In the genomic region with DNA sequence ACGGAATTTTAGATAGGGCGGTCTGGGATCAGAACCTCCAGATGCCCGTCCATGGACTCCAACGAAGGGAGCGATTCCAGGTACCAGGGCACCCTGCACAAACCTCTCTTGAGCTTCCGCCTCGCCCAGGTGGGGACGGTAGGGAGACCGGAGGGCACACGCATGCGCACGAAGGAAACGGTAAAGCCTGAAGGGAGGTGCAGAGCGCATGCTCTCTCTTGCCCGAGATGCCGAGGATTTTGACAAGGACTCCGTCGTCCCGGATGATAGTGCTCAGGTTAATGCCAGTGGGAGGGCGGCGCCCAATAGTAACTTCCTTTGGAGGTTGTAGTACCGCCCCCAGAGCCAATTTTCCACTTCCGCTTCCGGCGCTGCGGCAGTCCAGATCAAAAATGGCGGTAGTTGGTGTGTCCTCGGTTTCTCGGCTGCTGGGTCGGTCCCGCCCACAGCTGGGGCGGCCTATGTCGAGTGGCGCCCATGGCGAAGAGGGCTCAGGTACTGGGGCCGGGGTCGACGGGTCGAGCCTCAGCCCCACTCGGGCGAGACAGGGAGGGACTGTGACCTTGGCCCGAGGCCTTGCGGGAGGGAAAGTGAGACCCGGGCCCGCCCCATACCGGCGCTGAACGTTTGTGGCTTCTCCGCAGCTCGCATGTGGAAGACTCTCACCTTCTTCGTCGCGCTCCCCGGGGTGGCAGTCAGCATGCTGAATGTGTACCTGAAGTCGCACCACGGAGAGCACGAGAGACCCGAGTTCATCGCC, we compare ENCODE assay signal across 1 cellular context.
A peak's percentile ranks its signal among the peaks of the same experiment; 100 is the strongest.
TF ChIP-seq lines count a peak whose summit lies in the region.

COX6A1 (plus strand) TSS at position 379 of the 760 bp plus-strand sequence; CDS start at position 393, 14 bp downstream.

TF ChIP-seq in GM12878, 131 proteins besides CTCF, POLR2A, EP300 and RAD21 (continued from another document):
- TF ChIP-seq, protein P1, sequence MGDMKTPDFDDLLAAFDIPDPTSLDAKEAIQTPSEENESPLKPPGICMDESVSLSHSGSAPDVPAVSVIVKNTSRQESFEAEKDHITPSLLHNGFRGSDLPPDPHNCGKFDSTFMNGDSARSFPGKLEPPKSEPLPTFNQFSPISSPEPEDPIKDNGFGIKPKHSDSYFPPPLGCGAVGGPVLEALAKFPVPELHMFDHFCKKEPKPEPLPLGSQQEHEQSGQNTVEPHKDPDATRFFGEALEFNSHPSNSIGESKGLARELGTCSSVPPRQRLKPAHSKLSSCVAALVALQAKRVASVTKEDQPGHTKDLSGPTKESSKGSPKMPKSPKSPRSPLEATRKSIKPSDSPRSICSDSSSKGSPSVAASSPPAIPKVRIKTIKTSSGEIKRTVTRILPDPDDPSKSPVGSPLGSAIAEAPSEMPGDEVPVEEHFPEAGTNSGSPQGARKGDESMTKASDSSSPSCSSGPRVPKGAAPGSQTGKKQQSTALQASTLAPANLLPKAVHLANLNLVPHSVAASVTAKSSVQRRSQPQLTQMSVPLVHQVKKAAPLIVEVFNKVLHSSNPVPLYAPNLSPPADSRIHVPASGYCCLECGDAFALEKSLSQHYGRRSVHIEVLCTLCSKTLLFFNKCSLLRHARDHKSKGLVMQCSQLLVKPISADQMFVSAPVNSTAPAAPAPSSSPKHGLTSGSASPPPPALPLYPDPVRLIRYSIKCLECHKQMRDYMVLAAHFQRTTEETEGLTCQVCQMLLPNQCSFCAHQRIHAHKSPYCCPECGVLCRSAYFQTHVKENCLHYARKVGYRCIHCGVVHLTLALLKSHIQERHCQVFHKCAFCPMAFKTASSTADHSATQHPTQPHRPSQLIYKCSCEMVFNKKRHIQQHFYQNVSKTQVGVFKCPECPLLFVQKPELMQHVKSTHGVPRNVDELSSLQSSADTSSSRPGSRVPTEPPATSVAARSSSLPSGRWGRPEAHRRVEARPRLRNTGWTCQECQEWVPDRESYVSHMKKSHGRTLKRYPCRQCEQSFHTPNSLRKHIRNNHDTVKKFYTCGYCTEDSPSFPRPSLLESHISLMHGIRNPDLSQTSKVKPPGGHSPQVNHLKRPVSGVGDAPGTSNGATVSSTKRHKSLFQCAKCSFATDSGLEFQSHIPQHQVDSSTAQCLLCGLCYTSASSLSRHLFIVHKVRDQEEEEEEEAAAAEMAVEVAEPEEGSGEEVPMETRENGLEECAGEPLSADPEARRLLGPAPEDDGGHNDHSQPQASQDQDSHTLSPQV (IDR thresholded peaks at IDR 0.05): no peak
- TF ChIP-seq, protein P2, sequence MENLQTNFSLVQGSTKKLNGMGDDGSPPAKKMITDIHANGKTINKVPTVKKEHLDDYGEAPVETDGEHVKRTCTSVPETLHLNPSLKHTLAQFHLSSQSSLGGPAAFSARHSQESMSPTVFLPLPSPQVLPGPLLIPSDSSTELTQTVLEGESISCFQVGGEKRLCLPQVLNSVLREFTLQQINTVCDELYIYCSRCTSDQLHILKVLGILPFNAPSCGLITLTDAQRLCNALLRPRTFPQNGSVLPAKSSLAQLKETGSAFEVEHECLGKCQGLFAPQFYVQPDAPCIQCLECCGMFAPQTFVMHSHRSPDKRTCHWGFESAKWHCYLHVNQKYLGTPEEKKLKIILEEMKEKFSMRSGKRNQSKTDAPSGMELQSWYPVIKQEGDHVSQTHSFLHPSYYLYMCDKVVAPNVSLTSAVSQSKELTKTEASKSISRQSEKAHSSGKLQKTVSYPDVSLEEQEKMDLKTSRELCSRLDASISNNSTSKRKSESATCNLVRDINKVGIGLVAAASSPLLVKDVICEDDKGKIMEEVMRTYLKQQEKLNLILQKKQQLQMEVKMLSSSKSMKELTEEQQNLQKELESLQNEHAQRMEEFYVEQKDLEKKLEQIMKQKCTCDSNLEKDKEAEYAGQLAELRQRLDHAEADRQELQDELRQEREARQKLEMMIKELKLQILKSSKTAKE (IDR thresholded peaks at IDR 0.05; ENCODE audit: low read depth, poor library complexity, severe bottlenecking): no peak
- TF ChIP-seq, protein P3, sequence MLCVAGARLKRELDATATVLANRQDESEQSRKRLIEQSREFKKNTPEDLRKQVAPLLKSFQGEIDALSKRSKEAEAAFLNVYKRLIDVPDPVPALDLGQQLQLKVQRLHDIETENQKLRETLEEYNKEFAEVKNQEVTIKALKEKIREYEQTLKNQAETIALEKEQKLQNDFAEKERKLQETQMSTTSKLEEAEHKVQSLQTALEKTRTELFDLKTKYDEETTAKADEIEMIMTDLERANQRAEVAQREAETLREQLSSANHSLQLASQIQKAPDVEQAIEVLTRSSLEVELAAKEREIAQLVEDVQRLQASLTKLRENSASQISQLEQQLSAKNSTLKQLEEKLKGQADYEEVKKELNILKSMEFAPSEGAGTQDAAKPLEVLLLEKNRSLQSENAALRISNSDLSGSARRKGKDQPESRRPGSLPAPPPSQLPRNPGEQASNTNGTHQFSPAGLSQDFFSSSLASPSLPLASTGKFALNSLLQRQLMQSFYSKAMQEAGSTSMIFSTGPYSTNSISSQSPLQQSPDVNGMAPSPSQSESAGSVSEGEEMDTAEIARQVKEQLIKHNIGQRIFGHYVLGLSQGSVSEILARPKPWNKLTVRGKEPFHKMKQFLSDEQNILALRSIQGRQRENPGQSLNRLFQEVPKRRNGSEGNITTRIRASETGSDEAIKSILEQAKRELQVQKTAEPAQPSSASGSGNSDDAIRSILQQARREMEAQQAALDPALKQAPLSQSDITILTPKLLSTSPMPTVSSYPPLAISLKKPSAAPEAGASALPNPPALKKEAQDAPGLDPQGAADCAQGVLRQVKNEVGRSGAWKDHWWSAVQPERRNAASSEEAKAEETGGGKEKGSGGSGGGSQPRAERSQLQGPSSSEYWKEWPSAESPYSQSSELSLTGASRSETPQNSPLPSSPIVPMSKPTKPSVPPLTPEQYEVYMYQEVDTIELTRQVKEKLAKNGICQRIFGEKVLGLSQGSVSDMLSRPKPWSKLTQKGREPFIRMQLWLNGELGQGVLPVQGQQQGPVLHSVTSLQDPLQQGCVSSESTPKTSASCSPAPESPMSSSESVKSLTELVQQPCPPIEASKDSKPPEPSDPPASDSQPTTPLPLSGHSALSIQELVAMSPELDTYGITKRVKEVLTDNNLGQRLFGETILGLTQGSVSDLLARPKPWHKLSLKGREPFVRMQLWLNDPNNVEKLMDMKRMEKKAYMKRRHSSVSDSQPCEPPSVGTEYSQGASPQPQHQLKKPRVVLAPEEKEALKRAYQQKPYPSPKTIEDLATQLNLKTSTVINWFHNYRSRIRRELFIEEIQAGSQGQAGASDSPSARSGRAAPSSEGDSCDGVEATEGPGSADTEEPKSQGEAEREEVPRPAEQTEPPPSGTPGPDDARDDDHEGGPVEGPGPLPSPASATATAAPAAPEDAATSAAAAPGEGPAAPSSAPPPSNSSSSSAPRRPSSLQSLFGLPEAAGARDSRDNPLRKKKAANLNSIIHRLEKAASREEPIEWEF (IDR thresholded peaks at IDR 0.05; ENCODE audit: insufficient replicate concordance, low read depth, low read length): no peak
- TF ChIP-seq, protein P4, sequence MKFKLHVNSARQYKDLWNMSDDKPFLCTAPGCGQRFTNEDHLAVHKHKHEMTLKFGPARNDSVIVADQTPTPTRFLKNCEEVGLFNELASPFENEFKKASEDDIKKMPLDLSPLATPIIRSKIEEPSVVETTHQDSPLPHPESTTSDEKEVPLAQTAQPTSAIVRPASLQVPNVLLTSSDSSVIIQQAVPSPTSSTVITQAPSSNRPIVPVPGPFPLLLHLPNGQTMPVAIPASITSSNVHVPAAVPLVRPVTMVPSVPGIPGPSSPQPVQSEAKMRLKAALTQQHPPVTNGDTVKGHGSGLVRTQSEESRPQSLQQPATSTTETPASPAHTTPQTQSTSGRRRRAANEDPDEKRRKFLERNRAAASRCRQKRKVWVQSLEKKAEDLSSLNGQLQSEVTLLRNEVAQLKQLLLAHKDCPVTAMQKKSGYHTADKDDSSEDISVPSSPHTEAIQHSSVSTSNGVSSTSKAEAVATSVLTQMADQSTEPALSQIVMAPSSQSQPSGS (IDR thresholded peaks at IDR 0.05; ENCODE audit: low read length): no peak
- TF ChIP-seq CBFB (IDR thresholded peaks at IDR 0.05; ENCODE audit: low read depth) (peak; percentile 69), BMI1 (IDR thresholded peaks at IDR 0.05; ENCODE audit: borderline replicate concordance) (no peak), TBL1XR1 (IDR thresholded peaks at IDR 0.05; ENCODE audit: low read depth, low read length) (no peak)
